2 cellular contexts compared by ENCODE assay signal in the genomic region with DNA sequence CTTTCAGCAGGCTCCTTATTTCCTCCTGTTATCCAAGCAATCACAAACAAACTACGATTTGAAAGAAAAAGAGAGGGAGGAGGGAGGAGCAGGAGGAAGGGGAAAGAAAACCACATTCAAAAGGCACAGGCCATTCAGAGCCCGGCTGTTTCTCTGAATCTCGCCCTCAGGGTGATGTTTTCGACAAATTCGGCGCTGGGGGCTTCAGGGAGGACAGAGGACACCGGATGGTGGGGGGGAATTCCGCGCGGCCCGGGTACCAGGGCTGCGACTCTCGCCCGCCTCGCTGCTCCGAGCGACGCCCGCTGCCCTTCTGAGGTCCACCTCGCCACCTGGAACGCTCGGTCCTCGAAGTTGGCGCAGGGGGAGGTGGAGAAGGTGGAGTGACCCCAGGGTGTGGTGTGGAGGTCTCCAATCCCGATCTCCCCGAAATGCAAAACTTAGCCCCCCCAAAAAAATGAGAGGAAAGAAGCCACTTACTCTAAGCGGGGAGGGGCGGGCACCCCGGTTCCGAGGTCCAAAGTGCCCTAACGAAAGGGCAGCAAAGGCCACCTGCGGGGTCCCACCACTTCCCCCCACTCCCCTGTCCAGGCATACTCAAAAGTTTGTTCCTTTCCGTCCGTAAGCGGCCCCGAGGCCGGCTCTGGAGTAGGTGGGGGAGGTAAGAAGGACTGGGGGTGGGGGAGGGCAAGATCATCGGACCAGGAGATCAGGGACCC.
TF ChIP-seq lines count a peak whose summit lies in the region.

No MANE protein-coding gene starts in this region.

TF ChIP-seq in GM23338, 12 proteins besides CTCF, POLR2A, EP300 and RAD21 (continued from another document):
- TF ChIP-seq, protein P1, sequence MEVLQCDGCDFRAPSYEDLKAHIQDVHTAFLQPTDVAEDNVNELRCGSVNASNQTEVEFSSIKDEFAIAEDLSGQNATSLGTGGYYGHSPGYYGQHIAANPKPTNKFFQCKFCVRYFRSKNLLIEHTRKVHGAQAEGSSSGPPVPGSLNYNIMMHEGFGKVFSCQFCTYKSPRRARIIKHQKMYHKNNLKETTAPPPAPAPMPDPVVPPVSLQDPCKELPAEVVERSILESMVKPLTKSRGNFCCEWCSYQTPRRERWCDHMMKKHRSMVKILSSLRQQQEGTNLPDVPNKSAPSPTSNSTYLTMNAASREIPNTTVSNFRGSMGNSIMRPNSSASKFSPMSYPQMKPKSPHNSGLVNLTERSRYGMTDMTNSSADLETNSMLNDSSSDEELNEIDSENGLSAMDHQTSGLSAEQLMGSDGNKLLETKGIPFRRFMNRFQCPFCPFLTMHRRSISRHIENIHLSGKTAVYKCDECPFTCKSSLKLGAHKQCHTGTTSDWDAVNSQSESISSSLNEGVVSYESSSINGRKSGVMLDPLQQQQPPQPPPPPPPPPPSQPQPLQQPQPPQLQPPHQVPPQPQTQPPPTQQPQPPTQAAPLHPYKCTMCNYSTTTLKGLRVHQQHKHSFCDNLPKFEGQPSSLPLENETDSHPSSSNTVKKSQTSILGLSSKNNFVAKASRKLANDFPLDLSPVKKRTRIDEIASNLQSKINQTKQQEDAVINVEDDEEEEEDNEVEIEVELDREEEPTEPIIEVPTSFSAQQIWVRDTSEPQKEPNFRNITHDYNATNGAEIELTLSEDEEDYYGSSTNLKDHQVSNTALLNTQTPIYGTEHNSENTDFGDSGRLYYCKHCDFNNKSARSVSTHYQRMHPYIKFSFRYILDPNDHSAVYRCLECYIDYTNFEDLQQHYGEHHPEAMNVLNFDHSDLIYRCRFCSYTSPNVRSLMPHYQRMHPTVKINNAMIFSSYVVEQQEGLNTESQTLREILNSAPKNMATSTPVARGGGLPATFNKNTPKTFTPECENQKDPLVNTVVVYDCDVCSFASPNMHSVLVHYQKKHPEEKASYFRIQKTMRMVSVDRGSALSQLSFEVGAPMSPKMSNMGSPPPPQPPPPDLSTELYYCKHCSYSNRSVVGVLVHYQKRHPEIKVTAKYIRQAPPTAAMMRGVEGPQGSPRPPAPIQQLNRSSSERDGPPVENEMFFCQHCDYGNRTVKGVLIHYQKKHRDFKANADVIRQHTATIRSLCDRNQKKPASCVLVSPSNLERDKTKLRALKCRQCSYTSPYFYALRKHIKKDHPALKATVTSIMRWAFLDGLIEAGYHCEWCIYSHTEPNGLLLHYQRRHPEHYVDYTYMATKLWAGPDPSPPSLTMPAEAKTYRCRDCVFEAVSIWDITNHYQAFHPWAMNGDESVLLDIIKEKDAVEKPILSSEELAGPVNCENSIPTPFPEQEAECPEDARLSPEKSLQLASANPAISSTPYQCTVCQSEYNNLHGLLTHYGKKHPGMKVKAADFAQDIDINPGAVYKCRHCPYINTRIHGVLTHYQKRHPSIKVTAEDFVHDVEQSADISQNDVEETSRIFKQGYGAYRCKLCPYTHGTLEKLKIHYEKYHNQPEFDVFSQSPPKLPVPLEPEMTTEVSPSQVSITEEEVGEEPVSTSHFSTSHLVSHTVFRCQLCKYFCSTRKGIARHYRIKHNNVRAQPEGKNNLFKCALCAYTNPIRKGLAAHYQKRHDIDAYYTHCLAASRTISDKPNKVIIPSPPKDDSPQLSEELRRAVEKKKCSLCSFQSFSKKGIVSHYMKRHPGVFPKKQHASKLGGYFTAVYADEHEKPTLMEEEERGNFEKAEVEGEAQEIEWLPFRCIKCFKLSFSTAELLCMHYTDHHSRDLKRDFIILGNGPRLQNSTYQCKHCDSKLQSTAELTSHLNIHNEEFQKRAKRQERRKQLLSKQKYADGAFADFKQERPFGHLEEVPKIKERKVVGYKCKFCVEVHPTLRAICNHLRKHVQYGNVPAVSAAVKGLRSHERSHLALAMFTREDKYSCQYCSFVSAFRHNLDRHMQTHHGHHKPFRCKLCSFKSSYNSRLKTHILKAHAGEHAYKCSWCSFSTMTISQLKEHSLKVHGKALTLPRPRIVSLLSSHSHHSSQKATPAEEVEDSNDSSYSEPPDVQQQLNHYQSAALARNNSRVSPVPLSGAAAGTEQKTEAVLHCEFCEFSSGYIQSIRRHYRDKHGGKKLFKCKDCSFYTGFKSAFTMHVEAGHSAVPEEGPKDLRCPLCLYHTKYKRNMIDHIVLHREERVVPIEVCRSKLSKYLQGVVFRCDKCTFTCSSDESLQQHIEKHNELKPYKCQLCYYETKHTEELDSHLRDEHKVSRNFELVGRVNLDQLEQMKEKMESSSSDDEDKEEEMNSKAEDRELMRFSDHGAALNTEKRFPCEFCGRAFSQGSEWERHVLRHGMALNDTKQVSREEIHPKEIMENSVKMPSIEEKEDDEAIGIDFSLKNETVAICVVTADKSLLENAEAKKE (CRISPR knock-in tag; IDR thresholded peaks at IDR 0.05), result no peak
- no peak for TF ChIP-seq ZNF114 (CRISPR knock-in tag; IDR thresholded peaks at IDR 0.05)

TF ChIP-seq in HepG2, 621 proteins besides CTCF, POLR2A, EP300 and RAD21 (continued from another document and continues in another):
- TF ChIP-seq, protein P2, sequence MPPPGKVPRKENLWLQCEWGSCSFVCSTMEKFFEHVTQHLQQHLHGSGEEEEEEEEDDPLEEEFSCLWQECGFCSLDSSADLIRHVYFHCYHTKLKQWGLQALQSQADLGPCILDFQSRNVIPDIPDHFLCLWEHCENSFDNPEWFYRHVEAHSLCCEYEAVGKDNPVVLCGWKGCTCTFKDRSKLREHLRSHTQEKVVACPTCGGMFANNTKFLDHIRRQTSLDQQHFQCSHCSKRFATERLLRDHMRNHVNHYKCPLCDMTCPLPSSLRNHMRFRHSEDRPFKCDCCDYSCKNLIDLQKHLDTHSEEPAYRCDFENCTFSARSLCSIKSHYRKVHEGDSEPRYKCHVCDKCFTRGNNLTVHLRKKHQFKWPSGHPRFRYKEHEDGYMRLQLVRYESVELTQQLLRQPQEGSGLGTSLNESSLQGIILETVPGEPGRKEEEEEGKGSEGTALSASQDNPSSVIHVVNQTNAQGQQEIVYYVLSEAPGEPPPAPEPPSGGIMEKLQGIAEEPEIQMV (CRISPR knock-in tag; IDR thresholded peaks at IDR 0.05; ENCODE audit: low read depth), result no peak
- TF ChIP-seq KMT2B (CRISPR knock-in tag; IDR thresholded peaks at IDR 0.05) (peak; percentile 30; the same call in 1 of the 2 replicates), ZNF879 (CRISPR knock-in tag; IDR thresholded peaks at IDR 0.05) (no peak; the same call in 1 of the 2 replicates), SRSF1 (optimal IDR thresholded peaks at IDR 0.05; ENCODE audit: low read depth, low read length) (peak; percentile 89), ZNF605 (CRISPR knock-in tag; IDR thresholded peaks at IDR 0.05) (peak; percentile 69), ZNF430 (CRISPR knock-in tag; IDR thresholded peaks at IDR 0.05) (peak; percentile 51; the same call in 1 of the 2 replicates), ETV5 (CRISPR knock-in tag; IDR thresholded peaks at IDR 0.05; ENCODE audit: borderline replicate concordance) (0 out of 2 replicates have a peak, but pooled peaks have one; percentile 7), EEA1 (CRISPR knock-in tag; IDR thresholded peaks at IDR 0.05; ENCODE audit: borderline replicate concordance) (0 out of 2 replicates have a peak, but pooled peaks have one; percentile 43), KLF11 (CRISPR knock-in tag; IDR thresholded peaks at IDR 0.05) (0 out of 2 replicates have a peak, but pooled peaks have one; percentile 14), WIZ (CRISPR knock-in tag; IDR thresholded peaks at IDR 0.05) (0 out of 2 replicates have a peak, but pooled peaks have one; percentile 48), SALL2 (CRISPR knock-in tag; IDR thresholded peaks at IDR 0.05) (peak; percentile 37; the same call in 1 of the 2 replicates), NFE2L2 (IDR thresholded peaks at IDR 0.05; ENCODE audit: low read length) (no peak), ARNT2 (CRISPR knock-in tag; IDR thresholded peaks at IDR 0.05; ENCODE audit: low read depth) (no peak), ZNF619 (CRISPR knock-in tag; IDR thresholded peaks at IDR 0.05) (peak; percentile 21; the same call in 1 of the 2 replicates), ZNF564 (CRISPR knock-in tag; IDR thresholded peaks at IDR 0.05) (0 out of 2 replicates have a peak, but pooled peaks have one; percentile 10), RELA (CRISPR knock-in tag; IDR thresholded peaks at IDR 0.05) (0 out of 2 replicates have a peak, but pooled peaks have one; percentile 49)
- TF ChIP-seq, protein P3, sequence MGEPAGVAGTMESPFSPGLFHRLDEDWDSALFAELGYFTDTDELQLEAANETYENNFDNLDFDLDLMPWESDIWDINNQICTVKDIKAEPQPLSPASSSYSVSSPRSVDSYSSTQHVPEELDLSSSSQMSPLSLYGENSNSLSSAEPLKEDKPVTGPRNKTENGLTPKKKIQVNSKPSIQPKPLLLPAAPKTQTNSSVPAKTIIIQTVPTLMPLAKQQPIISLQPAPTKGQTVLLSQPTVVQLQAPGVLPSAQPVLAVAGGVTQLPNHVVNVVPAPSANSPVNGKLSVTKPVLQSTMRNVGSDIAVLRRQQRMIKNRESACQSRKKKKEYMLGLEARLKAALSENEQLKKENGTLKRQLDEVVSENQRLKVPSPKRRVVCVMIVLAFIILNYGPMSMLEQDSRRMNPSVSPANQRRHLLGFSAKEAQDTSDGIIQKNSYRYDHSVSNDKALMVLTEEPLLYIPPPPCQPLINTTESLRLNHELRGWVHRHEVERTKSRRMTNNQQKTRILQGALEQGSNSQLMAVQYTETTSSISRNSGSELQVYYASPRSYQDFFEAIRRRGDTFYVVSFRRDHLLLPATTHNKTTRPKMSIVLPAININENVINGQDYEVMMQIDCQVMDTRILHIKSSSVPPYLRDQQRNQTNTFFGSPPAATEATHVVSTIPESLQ (CRISPR knock-in tag; conservative IDR thresholded peaks at IDR 0.05), result 0 out of 2 replicates have a peak, but pooled peaks have one; percentile 78
- TF ChIP-seq, protein P4, sequence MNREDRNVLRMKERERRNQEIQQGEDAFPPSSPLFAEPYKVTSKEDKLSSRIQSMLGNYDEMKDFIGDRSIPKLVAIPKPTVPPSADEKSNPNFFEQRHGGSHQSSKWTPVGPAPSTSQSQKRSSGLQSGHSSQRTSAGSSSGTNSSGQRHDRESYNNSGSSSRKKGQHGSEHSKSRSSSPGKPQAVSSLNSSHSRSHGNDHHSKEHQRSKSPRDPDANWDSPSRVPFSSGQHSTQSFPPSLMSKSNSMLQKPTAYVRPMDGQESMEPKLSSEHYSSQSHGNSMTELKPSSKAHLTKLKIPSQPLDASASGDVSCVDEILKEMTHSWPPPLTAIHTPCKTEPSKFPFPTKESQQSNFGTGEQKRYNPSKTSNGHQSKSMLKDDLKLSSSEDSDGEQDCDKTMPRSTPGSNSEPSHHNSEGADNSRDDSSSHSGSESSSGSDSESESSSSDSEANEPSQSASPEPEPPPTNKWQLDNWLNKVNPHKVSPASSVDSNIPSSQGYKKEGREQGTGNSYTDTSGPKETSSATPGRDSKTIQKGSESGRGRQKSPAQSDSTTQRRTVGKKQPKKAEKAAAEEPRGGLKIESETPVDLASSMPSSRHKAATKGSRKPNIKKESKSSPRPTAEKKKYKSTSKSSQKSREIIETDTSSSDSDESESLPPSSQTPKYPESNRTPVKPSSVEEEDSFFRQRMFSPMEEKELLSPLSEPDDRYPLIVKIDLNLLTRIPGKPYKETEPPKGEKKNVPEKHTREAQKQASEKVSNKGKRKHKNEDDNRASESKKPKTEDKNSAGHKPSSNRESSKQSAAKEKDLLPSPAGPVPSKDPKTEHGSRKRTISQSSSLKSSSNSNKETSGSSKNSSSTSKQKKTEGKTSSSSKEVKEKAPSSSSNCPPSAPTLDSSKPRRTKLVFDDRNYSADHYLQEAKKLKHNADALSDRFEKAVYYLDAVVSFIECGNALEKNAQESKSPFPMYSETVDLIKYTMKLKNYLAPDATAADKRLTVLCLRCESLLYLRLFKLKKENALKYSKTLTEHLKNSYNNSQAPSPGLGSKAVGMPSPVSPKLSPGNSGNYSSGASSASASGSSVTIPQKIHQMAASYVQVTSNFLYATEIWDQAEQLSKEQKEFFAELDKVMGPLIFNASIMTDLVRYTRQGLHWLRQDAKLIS (CRISPR knock-in tag; IDR thresholded peaks at IDR 0.05), result peak; percentile 78
- TF ChIP-seq, protein P5, sequence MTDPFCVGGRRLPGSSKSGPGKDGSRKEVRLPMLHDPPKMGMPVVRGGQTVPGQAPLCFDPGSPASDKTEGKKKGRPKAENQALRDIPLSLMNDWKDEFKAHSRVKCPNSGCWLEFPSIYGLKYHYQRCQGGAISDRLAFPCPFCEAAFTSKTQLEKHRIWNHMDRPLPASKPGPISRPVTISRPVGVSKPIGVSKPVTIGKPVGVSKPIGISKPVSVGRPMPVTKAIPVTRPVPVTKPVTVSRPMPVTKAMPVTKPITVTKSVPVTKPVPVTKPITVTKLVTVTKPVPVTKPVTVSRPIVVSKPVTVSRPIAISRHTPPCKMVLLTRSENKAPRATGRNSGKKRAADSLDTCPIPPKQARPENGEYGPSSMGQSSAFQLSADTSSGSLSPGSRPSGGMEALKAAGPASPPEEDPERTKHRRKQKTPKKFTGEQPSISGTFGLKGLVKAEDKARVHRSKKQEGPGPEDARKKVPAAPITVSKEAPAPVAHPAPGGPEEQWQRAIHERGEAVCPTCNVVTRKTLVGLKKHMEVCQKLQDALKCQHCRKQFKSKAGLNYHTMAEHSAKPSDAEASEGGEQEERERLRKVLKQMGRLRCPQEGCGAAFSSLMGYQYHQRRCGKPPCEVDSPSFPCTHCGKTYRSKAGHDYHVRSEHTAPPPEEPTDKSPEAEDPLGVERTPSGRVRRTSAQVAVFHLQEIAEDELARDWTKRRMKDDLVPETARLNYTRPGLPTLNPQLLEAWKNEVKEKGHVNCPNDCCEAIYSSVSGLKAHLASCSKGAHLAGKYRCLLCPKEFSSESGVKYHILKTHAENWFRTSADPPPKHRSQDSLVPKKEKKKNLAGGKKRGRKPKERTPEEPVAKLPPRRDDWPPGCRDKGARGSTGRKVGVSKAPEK (CRISPR knock-in tag; IDR thresholded peaks at IDR 0.05; ENCODE audit: borderline replicate concordance), result 0 out of 2 replicates have a peak, but pooled peaks have one; percentile 11
- TF ChIP-seq, protein P6, sequence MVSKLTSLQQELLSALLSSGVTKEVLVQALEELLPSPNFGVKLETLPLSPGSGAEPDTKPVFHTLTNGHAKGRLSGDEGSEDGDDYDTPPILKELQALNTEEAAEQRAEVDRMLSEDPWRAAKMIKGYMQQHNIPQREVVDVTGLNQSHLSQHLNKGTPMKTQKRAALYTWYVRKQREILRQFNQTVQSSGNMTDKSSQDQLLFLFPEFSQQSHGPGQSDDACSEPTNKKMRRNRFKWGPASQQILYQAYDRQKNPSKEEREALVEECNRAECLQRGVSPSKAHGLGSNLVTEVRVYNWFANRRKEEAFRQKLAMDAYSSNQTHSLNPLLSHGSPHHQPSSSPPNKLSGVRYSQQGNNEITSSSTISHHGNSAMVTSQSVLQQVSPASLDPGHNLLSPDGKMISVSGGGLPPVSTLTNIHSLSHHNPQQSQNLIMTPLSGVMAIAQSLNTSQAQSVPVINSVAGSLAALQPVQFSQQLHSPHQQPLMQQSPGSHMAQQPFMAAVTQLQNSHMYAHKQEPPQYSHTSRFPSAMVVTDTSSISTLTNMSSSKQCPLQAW (CRISPR knock-in tag; IDR thresholded peaks at IDR 0.05), result 0 out of 2 replicates have a peak, but pooled peaks have one; percentile 15
- TF ChIP-seq, protein P7, sequence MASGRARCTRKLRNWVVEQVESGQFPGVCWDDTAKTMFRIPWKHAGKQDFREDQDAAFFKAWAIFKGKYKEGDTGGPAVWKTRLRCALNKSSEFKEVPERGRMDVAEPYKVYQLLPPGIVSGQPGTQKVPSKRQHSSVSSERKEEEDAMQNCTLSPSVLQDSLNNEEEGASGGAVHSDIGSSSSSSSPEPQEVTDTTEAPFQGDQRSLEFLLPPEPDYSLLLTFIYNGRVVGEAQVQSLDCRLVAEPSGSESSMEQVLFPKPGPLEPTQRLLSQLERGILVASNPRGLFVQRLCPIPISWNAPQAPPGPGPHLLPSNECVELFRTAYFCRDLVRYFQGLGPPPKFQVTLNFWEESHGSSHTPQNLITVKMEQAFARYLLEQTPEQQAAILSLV (CRISPR knock-in tag; IDR thresholded peaks at IDR 0.05; ENCODE audit: borderline replicate concordance), result peak; percentile 62; the same call in 1 of the 2 replicates
